Comparison of ENCODE assay signal across 1 cellular context in genomic region chr22:45309422-45310227, GRCh38.
TF ChIP-seq lines count a peak whose summit lies in the region.

TSS of gene FAM118A (plus strand) at chr22:45309934. CDS start at chr22:45322380, 12,446 bp downstream.

TF ChIP-seq in K562, 482 proteins besides CTCF, POLR2A, EP300 and RAD21 (continued from another document and continues in another):
- TF ChIP-seq HMG20A (CRISPR knock-in tag; conservative IDR thresholded peaks at IDR 0.05) (no peak), NFYB (IDR thresholded peaks at IDR 0.05; ENCODE audit: extremely low read depth, insufficient read length) (no peak), NRF1 (conservative IDR thresholded peaks at IDR 0.05 in 1 of 2, IDR thresholded peaks at IDR 0.05 in 1 of 2) (peak; percentile 93 to 94), RBM34 (IDR thresholded peaks at IDR 0.05; ENCODE audit: borderline replicate concordance, insufficient read depth, low read length) (no peak), ZNF121 (CRISPR knock-in tag; conservative IDR thresholded peaks at IDR 0.05) (no peak), ZZZ3 (IDR thresholded peaks at IDR 0.05) (no peak), CC2D1A (IDR thresholded peaks at IDR 0.05) (no peak), NCOA1 (IDR thresholded peaks at IDR 0.05; ENCODE audit: low read depth) (peak; percentile 27; the same call in 1 of the 2 replicates), GTF2B (IDR thresholded peaks at IDR 0.05; ENCODE audit: extremely low read depth, insufficient read length) (no peak), MIER1 (IDR thresholded peaks at IDR 0.05; ENCODE audit: low read depth) (no peak), NCOA2 (IDR thresholded peaks at IDR 0.05; ENCODE audit: partially characterized antibody in 2 of 2) (no peak), CBX8 (IDR thresholded peaks at IDR 0.05; ENCODE audit: borderline replicate concordance, extremely low read depth, low read depth, low read length, poor library complexity, severe bottlenecking) (no peak), WHSC1 (IDR thresholded peaks at IDR 0.05; ENCODE audit: low read length) (no peak), PHF20 (IDR thresholded peaks at IDR 0.05; ENCODE audit: partially characterized antibody) (no peak), NCOA4 (IDR thresholded peaks at IDR 0.05; ENCODE audit: partially characterized antibody) (no peak), ZNF586 (CRISPR knock-in tag; conservative IDR thresholded peaks at IDR 0.05) (no peak), REST (CRISPR knock-in tag; IDR thresholded peaks at IDR 0.05; ENCODE audit: low read depth) (no peak), TBP (optimal IDR thresholded peaks at IDR 0.05; ENCODE audit: low read depth, low read length) (peak; percentile 50), NR4A1 (CRISPR knock-in tag; IDR thresholded peaks at IDR 0.05) (no peak), NR4A1 (tag; IDR thresholded peaks at IDR 0.05) (no peak), MTA1 (IDR thresholded peaks at IDR 0.05; ENCODE audit: borderline replicate concordance) (no peak), ETV1 (tag; conservative IDR thresholded peaks at IDR 0.05; ENCODE audit: low read depth) (no peak), ZNF23 (CRISPR knock-in tag; IDR thresholded peaks at IDR 0.05) (no peak), TRIM24 (IDR thresholded peaks at IDR 0.05) (peak in 1 of 2 experiments; percentile 78; a peak in 2 of 4 replicates), POLR2G (IDR thresholded peaks at IDR 0.05; ENCODE audit: low read depth, low read length) (peak; percentile 84), ZNF263 (CRISPR knock-in tag; IDR thresholded peaks at IDR 0.05; ENCODE audit: borderline replicate concordance) (no peak), OTX1 (CRISPR knock-in tag; IDR thresholded peaks at IDR 0.05) (no peak), U2AF1 (optimal IDR thresholded peaks at IDR 0.05; ENCODE audit: low read depth, low read length) (peak; percentile 54), MAFF (IDR thresholded peaks at IDR 0.05; ENCODE audit: low read length) (no peak), SMAD4 (CRISPR knock-in tag; conservative IDR thresholded peaks at IDR 0.05) (0 out of 2 replicates have a peak, but pooled peaks have one; percentile 64), TGIF2 (CRISPR knock-in tag; IDR thresholded peaks at IDR 0.05) (no peak), KDM1A (IDR thresholded peaks at IDR 0.05) (no peak), DPF2 (IDR thresholded peaks at IDR 0.05) (no peak), ZNF224 (CRISPR knock-in tag; IDR thresholded peaks at IDR 0.05) (no peak), MEF2D (tag; conservative IDR thresholded peaks at IDR 0.05; ENCODE audit: low read depth) (no peak), UBTF (IDR thresholded peaks at IDR 0.05; ENCODE audit: borderline replicate concordance in 1 of 2, low read depth in 2 of 2, low read length in 2 of 2) (peak in 1 of 2 experiments; percentile 83; a peak in 1 of 4 replicates), ATF3 (IDR thresholded peaks at IDR 0.05) (no peak), ATF3 (CRISPR knock-in tag; conservative IDR thresholded peaks at IDR 0.05) (no peak), TAF1 (IDR thresholded peaks at IDR 0.05; ENCODE audit: control insufficient read depth, extremely low read depth, insufficient read depth, low read length, severe bottlenecking) (peak; percentile 82), KAT8 (IDR thresholded peaks at IDR 0.05; ENCODE audit: low read depth) (no peak), CHD2 (IDR thresholded peaks at IDR 0.05; ENCODE audit: low read depth, low read length) (peak; percentile 19; the same call in 1 of the 2 replicates)
- TF ChIP-seq, protein P1, sequence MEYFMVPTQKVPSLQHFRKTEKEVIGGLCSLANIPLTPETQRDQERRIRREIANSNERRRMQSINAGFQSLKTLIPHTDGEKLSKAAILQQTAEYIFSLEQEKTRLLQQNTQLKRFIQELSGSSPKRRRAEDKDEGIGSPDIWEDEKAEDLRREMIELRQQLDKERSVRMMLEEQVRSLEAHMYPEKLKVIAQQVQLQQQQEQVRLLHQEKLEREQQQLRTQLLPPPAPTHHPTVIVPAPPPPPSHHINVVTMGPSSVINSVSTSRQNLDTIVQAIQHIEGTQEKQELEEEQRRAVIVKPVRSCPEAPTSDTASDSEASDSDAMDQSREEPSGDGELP (CRISPR knock-in tag; IDR thresholded peaks at IDR 0.05; ENCODE audit: borderline replicate concordance), result peak; percentile 56
- TF ChIP-seq, protein P2, sequence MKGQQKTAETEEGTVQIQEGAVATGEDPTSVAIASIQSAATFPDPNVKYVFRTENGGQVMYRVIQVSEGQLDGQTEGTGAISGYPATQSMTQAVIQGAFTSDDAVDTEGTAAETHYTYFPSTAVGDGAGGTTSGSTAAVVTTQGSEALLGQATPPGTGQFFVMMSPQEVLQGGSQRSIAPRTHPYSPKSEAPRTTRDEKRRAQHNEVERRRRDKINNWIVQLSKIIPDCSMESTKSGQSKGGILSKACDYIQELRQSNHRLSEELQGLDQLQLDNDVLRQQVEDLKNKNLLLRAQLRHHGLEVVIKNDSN (CRISPR knock-in tag; IDR thresholded peaks at IDR 0.05), result no peak
- TF ChIP-seq, protein P3, sequence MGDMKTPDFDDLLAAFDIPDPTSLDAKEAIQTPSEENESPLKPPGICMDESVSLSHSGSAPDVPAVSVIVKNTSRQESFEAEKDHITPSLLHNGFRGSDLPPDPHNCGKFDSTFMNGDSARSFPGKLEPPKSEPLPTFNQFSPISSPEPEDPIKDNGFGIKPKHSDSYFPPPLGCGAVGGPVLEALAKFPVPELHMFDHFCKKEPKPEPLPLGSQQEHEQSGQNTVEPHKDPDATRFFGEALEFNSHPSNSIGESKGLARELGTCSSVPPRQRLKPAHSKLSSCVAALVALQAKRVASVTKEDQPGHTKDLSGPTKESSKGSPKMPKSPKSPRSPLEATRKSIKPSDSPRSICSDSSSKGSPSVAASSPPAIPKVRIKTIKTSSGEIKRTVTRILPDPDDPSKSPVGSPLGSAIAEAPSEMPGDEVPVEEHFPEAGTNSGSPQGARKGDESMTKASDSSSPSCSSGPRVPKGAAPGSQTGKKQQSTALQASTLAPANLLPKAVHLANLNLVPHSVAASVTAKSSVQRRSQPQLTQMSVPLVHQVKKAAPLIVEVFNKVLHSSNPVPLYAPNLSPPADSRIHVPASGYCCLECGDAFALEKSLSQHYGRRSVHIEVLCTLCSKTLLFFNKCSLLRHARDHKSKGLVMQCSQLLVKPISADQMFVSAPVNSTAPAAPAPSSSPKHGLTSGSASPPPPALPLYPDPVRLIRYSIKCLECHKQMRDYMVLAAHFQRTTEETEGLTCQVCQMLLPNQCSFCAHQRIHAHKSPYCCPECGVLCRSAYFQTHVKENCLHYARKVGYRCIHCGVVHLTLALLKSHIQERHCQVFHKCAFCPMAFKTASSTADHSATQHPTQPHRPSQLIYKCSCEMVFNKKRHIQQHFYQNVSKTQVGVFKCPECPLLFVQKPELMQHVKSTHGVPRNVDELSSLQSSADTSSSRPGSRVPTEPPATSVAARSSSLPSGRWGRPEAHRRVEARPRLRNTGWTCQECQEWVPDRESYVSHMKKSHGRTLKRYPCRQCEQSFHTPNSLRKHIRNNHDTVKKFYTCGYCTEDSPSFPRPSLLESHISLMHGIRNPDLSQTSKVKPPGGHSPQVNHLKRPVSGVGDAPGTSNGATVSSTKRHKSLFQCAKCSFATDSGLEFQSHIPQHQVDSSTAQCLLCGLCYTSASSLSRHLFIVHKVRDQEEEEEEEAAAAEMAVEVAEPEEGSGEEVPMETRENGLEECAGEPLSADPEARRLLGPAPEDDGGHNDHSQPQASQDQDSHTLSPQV (IDR thresholded peaks at IDR 0.05), result no peak
- TF ChIP-seq, protein P4, sequence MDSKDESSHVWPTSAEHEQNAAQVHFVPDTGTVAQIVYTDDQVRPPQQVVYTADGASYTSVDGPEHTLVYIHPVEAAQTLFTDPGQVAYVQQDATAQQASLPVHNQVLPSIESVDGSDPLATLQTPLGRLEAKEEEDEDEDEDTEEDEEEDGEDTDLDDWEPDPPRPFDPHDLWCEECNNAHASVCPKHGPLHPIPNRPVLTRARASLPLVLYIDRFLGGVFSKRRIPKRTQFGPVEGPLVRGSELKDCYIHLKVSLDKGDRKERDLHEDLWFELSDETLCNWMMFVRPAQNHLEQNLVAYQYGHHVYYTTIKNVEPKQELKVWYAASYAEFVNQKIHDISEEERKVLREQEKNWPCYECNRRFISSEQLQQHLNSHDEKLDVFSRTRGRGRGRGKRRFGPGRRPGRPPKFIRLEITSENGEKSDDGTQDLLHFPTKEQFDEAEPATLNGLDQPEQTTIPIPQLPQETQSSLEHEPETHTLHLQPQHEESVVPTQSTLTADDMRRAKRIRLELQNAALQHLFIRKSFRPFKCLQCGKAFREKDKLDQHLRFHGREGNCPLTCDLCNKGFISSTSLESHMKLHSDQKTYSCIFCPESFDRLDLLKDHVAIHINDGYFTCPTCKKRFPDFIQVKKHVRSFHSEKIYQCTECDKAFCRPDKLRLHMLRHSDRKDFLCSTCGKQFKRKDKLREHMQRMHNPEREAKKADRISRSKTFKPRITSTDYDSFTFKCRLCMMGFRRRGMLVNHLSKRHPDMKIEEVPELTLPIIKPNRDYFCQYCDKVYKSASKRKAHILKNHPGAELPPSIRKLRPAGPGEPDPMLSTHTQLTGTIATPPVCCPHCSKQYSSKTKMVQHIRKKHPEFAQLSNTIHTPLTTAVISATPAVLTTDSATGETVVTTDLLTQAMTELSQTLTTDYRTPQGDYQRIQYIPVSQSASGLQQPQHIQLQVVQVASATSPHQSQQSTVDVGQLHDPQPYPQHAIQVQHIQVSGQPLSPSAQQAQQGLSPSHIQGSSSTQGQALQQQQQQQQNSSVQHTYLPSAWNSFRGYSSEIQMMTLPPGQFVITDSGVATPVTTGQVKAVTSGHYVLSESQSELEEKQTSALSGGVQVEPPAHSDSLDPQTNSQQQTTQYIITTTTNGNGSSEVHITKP (IDR thresholded peaks at IDR 0.05; ENCODE audit: partially characterized antibody), result no peak
- TF ChIP-seq, protein P5, sequence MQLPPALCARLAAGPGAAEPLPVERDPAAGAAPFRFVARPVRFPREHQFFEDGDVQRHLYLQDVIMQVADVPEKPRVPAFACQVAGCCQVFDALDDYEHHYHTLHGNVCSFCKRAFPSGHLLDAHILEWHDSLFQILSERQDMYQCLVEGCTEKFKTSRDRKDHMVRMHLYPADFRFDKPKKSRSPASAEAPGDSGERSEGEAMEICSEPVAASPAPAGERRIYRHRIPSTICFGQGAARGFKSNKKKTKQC (CRISPR knock-in tag; IDR thresholded peaks at IDR 0.05), result peak; percentile 41; the same call in 1 of the 2 replicates
- TF ChIP-seq, protein P6, sequence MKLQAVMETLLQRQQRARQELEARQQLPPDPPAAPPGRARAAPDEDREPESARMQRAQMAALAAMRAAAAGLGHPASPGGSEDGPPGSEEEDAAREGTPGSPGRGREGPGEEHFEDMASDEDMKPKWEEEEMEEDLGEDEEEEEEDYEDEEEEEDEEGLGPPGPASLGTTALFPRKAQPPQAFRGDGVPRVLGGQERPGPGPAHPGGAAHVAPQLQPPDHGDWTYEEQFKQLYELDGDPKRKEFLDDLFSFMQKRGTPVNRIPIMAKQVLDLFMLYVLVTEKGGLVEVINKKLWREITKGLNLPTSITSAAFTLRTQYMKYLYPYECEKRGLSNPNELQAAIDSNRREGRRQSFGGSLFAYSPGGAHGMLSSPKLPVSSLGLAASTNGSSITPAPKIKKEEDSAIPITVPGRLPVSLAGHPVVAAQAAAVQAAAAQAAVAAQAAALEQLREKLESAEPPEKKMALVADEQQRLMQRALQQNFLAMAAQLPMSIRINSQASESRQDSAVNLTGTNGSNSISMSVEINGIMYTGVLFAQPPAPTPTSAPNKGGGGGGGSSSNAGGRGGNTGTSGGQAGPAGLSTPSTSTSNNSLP (IDR thresholded peaks at IDR 0.05; ENCODE audit: borderline replicate concordance, low read depth, low read length), result no peak
